In the genomic region with DNA sequence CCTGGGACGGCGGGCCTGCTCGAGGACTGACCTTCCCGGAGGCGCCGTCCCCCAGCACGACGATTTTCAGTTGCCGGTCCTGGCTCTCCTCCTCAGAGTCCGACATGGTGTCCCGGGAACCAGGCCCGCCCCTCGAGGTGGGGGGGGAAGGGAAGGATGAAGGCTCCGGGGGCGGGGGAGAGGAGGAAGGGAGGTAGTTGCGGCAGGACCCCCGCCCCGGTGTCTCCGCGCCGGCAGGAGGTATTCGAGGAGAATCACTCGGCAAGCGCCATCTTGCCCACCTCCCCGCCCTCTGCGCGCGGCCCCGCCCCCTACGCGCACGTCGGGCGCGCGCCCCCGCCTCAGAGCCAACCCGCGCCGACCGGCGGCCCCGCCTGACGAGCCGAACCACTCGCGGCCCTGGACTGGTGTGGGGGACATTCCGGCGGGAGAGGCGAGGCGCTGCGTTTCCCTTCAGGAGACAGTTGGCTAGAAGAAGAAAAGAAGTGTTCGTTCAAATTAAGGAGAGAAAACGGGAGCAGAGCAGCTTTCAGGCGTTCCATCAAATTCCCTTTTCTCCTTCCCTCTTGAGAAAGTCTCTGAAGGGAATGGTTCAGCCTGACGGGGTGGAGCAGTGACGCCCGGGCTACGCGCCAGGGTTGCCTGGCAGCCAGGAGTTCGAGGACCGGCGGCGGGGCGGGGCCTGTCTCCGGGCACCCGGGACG, we compare ENCODE assay signal across 8 cellular contexts. TPM values are rescaled to one million over a fixed set of nuclear protein-coding genes. Genes with fewer than 3 reads are reported as not detected.
DNase-seq lines count a peak whose midpoint lies in the region; ATAC-seq and TF ChIP-seq lines count a peak whose summit lies in the region.

A gene (minus strand): TSS at position 296 of the 704 bp plus-strand sequence.

- peaks cover 3% of the 10 kb centered on the region for H3K79me2 ChIP-seq in trophoblast cell (ENCODE audit: control insufficient read depth, insufficient read depth, low read length, poor library complexity)

- H4K8ac ChIP-seq in trophoblast cell (ENCODE audit: low read depth, low read length) = peak within 1 kb of the TSS; percentile 89

- WGBS in adrenal gland, 4 donors = 0% methylated on average over 23 to 68 of the region's 68 CpGs
- WGBS in trophoblast cell (ENCODE audit: extremely low coverage, insufficient coverage, insufficient read length) = no CpG with 5 or more reads among the region's 68 CpGs
- WGBS in tibial nerve, 2 donors = 0 to 1% methylated on average over 33 to 52 of the region's 68 CpGs

- peak within 1 kb of the TSS; percentile 99 for H2BK120ac ChIP-seq in trophoblast cell (ENCODE audit: insufficient read depth, low read length, poor library complexity)

- no peak within 1 kb of the TSS for H2AK5ac ChIP-seq in trophoblast cell (ENCODE audit: low read length)

- peak within 1 kb of the TSS; percentile 97 for H2AFZ ChIP-seq in trophoblast cell (ENCODE audit: insufficient read depth, low read length, poor library complexity)

- H3K4me2 ChIP-seq in trophoblast cell (ENCODE audit: low read length) = peak within 1 kb of the TSS; percentile 91

- peak within 1 kb of the TSS; percentile 91 to 95 (median 92) for H3K27ac ChIP-seq in adrenal gland
- peak within 1 kb of the TSS; percentile 88 for H3K27ac ChIP-seq in trophoblast cell (ENCODE audit: low read depth, low read length)
- peak within 1 kb of the TSS; percentile 95 to 98 (median 97) for H3K27ac ChIP-seq in tibial nerve

- TF ChIP-seq CTCF in adrenal gland (IDR thresholded peaks at IDR 0.05) (no peak), tibial nerve (IDR thresholded peaks at IDR 0.05) (peak in 2 of 5 experiments; percentile 32 to 38)

- H3K79me1 ChIP-seq in trophoblast cell (ENCODE audit: low read length) = peaks cover 7% of the 10 kb centered on the region

- H3K36me3 ChIP-seq in adrenal gland (replicated peaks in 1 of 2) = no peaks in the 10 kb centered on the region
- H3K36me3 ChIP-seq in trophoblast cell (ENCODE audit: control insufficient read depth in 1 of 2, insufficient read depth in 2 of 2, low read length in 2 of 2) = no peaks in the 10 kb centered on the region
- H3K36me3 ChIP-seq in tibial nerve = no peaks in the 10 kb centered on the region

- no peak within 1 kb of the TSS for H3K23ac ChIP-seq in trophoblast cell (ENCODE audit: low read length)

- H3K27me3 ChIP-seq in adrenal gland (no peaks in the 10 kb centered on the region), trophoblast cell (ENCODE audit: insufficient read depth, low read length) (no peaks in the 10 kb centered on the region), tibial nerve (no peaks in the 10 kb centered on the region)

- H3K4me1 ChIP-seq in adrenal gland (replicated peaks in 1 of 2) (peaks cover 12 to 39% of the 10 kb centered on the region in 2 donors), trophoblast cell (ENCODE audit: control insufficient read depth in 1 of 2, insufficient read depth in 2 of 2, low read length in 2 of 2) (peaks cover 3 to 6% of the 10 kb centered on the region in 2 experiments), tibial nerve (peaks cover 0 to 41% (median 12%) of the 10 kb centered on the region in 4 donors)

- peak within 1 kb of the TSS; percentile 52 for H4K12ac ChIP-seq in trophoblast cell (ENCODE audit: low read depth, low read length)

- peak within 1 kb of the TSS; percentile 97 for H4K91ac ChIP-seq in trophoblast cell (ENCODE audit: low read depth, low read length)

- H3K4me3 ChIP-seq in adrenal gland (peak within 1 kb of the TSS; percentile 43 to 94 (median 84)), trophoblast cell (ENCODE audit: low read depth, low read length) (peak within 1 kb of the TSS; percentile 87), tibial nerve (peak within 1 kb of the TSS; percentile 81 to 94 (median 90))

- intact Hi-C loops in adrenal gland (cut with DNase I) (no loop called here), cardiac septum (cut with DNase I) (loop anchor here (10.0 kb wide), 1 partner anchor 1521 kb away; a partner anchor contains a TSS)

- TF ChIP-seq POLR2A in GM15510 (IDR thresholded peaks at IDR 0.05; ENCODE audit: borderline replicate concordance, extremely low read depth, insufficient read length) = peak; percentile 56
- TF ChIP-seq POLR2A in adrenal gland (IDR thresholded peaks at IDR 0.05) = peak; percentile 42 to 66
- peak; percentile 47 to 78 for TF ChIP-seq POLR2A in tibial nerve (IDR thresholded peaks at IDR 0.05)

- H2BK5ac ChIP-seq in trophoblast cell (ENCODE audit: low read depth, low read length, poor library complexity) = peak within 1 kb of the TSS; percentile 97

- peak; percentile 42 to 80 for TF ChIP-seq EP300 in tibial nerve (IDR thresholded peaks at IDR 0.05)

- H3K9ac ChIP-seq in trophoblast cell (ENCODE audit: low read length) = peak within 1 kb of the TSS; percentile 97

- peak within 1 kb of the TSS; percentile 57 for H3K4ac ChIP-seq in trophoblast cell (ENCODE audit: low read depth, low read length)

- H3K9me3 ChIP-seq in adrenal gland (replicated peaks in 1 of 3) = no peaks in the 10 kb centered on the region
- H3K9me3 ChIP-seq in trophoblast cell (ENCODE audit: insufficient read depth, low read depth, low read length) = no peaks in the 10 kb centered on the region
- H3K9me3 ChIP-seq in tibial nerve = no peaks in the 10 kb centered on the region

- H3K18ac ChIP-seq in trophoblast cell (ENCODE audit: low read length) = peak within 1 kb of the TSS; percentile 3

- DNase-seq in NCI-H146 treated with DMSO at 0.1 percent for 48 hours (lab: John Stamatoyannopoulos, UW; ENCODE audit: unreplicated experiment) (peak; percentile 88), T-helper 1 cell (peak; percentile 81 to 93 (median 89)), adrenal gland (peak; percentile 94 to 98 (median 95)), cardiac septum (ENCODE audit: low spot score) (peak; percentile 98), trophoblast cell (peak; percentile 91 to 93), tibial nerve (ENCODE audit: low spot score in 2 of 2) (peak; percentile 91 to 95)

- H3K14ac ChIP-seq in trophoblast cell (ENCODE audit: low read length) = peak within 1 kb of the TSS; percentile 79

- peak within 1 kb of the TSS; percentile 85 for H2BK12ac ChIP-seq in trophoblast cell (ENCODE audit: low read length)

- ATAC-seq in HG02884 (IDR thresholded peaks at IDR 0.05; ENCODE audit: unreplicated experiment) = peak; percentile 94

RNA-seq across cellular contexts. Expression of the gene that starts here (rescaled TPM):
- 10 to 100 TPM in 7 of 8 donors, 1 to 10 TPM in 1; 9.7 to 23.1 (median 14.5) TPM for total RNA-seq in adrenal gland
- 10 to 100 TPM; 10.9 to 21.5 (median 17.2) TPM for polyA plus RNA-seq in adrenal gland
- 25.9 TPM for total RNA-seq in cardiac septum
- 9.5 and 10.7 TPM in 2 replicates for polyA plus RNA-seq in trophoblast cell (2013)
- 10 to 100 TPM; 18.3 to 32.2 (median 28.5) TPM for total RNA-seq in tibial nerve

Comparison
In these comparisons a context has a peak if more than half of its experiments do, and no peak if none do; other contexts are left out.
1. Peak in every context shown above with its lines: DNase-seq, ATAC-seq, H3K4me3 ChIP-seq and H3K27ac ChIP-seq.